In the genomic region with DNA sequence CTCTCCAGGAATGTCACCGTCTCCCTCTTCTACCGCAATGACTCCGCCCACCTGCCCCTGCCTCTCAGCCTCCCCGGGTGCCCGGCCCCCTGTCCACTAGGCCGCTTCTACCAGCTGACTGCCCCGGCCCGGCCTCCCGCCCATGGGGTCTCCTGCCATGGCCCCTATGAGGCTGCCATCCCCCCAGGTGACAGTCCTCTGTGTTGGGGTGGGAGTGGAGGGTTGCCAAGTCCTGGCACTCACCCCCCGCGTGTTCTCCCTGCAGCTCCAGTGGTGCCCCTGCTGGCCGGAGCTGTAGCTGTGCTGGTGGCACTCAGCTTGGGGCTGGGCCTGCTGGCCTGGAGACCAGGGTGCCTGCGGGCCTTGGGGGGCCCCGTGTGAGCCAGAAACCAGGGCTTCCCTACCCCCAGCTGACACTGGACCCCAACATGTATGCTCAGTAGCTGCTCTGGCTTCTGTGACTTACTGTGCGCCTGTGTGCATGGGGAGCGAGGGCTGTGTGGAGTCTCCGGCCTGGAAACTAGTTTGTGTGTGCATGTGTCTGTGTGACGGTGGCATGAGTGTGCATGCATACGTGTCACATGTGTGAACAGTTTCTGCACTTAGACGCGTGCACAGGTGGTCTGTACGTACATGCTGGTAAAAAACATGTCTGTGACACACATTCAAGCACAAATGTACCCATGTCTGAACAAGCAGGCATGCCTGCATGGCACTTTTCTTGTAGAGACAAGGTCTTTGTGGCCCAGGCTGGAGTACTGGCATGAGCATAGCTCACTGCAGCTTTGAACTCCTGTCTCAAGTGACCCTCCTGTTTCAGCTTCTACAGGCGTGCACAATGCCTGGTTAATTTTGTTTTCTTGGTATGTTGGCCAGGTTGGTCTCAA, we compare ENCODE assay signal across 9 cellular contexts. TPM values are rescaled to one million over a fixed set of nuclear protein-coding genes. Genes with fewer than 3 reads are reported as not detected.
DNase-seq lines count a peak whose midpoint lies in the region; ATAC-seq, FAIRE-seq and TF ChIP-seq lines count a peak whose summit lies in the region.
"Had no signal": no experiment of that assay in that cellular context is flagged by ENCODE, and none has a peak within 500 bp of the region (broad histone marks: within the 10 kb centered on the region; RNA-seq: fewer than 3 reads in every experiment).

No MANE protein-coding gene starts in this region.

- no peak overlapping the region for H3K27ac ChIP-seq in keratinocyte (ENCODE audit: control insufficient read depth, insufficient read depth, low read length)
- H3K27ac ChIP-seq: left ventricle myocardium inferior had no signal

- no peak overlapping the region for H2AFZ ChIP-seq in keratinocyte (ENCODE audit: control insufficient read depth, low read length)

- dilution Hi-C loops in keratinocyte (cut with MboI; ENCODE audit: extremely low pct_ligation_motif_present, low sequenced_read_pairs) = no loop called here

- H3K36me3 Mint-ChIP-seq in activated T-helper 1 cell treated with anti-CD3 and anti-CD28 coated beads, Interleukin-12 subunit alpha, Interleukin-12 subunit beta, Interleukin-2, Interleukin-4 antibody, amounts not matched to agents 30 ng/mL and 10 ng/mL and 1 ng/mL, durations not matched to agents 14 hours and 24 hours and 36 hours (ENCODE audit: low read depth) = peaks cover 10% of the 10 kb centered on the region

- peaks cover 22% of the 10 kb centered on the region for H3K36me3 ChIP-seq in H7 (replicated peaks; ENCODE audit: control insufficient read depth, insufficient read depth, low read length)
- H3K36me3 ChIP-seq in keratinocyte (ENCODE audit: control insufficient read depth in 2 of 2, extremely low read depth in 1 of 2, insufficient read depth in 2 of 2, low read length in 2 of 2) = peaks cover 21 to 32% of the 10 kb centered on the region in 2 experiments

- DNase-seq in Daoy (ENCODE audit: low read depth) (peak; percentile 68), H7 (peak; percentile 83), keratinocyte (ENCODE audit: low read depth, low spot score) (no peak)
- DNase-seq in activated T-helper 1 cell treated with anti-CD3 and anti-CD28 coated beads, Interleukin-12 subunit alpha, Interleukin-12 subunit beta, Interleukin-2, Interleukin-4 antibody, amounts not matched to agents 30 ng/mL and 10 ng/mL and 1 ng/mL, durations not matched to agents 14 hours and 24 hours and 36 hours (ENCODE audit: low spot score) = no peak
- DNase-seq in activated effector memory CD4-positive, alpha-beta T cell treated with Interleukin-2 at 50 U/mL for 16 hours = no peak
- DNase-seq: left ventricle myocardium inferior had no signal

- no peaks in the 10 kb centered on the region for H3K27me3 ChIP-seq in H7 (ENCODE audit: control insufficient read depth, insufficient read depth, low read length)
- no peaks in the 10 kb centered on the region for H3K27me3 ChIP-seq in keratinocyte (ENCODE audit: control insufficient read depth, extremely low read depth, insufficient read depth, low read length)

- H3K9me3 ChIP-seq in keratinocyte (ENCODE audit: control insufficient read depth, low read depth, low read length) = no peaks in the 10 kb centered on the region
- H3K9me3 ChIP-seq: left ventricle myocardium inferior had no signal

- no peaks in the 10 kb centered on the region for H3K9me3 Mint-ChIP-seq in activated T-helper 1 cell treated with anti-CD3 and anti-CD28 coated beads, Interleukin-12 subunit alpha, Interleukin-12 subunit beta, Interleukin-2, Interleukin-4 antibody, amounts not matched to agents 30 ng/mL and 10 ng/mL and 1 ng/mL, durations not matched to agents 14 hours and 24 hours and 36 hours

- peak in 2 of 3 experiments; percentile 48 to 50 for TF ChIP-seq CTCF in keratinocyte (optimal IDR thresholded peaks at IDR 0.05 in 1 of 3, IDR thresholded peaks at IDR 0.05 in 1 of 3, conservative IDR thresholded peaks at IDR 0.05 in 1 of 3; ENCODE audit: extremely low read depth in 1 of 3, insufficient read depth in 2 of 3, low read length in 3 of 3)

- H3K4me1 Mint-ChIP-seq in activated T-helper 1 cell treated with anti-CD3 and anti-CD28 coated beads, Interleukin-12 subunit alpha, Interleukin-12 subunit beta, Interleukin-2, Interleukin-4 antibody, amounts not matched to agents 30 ng/mL and 10 ng/mL and 1 ng/mL, durations not matched to agents 14 hours and 24 hours and 36 hours (ENCODE audit: low read depth) = no peaks in the 10 kb centered on the region

- intact Hi-C loops in activated T-helper 1 cell treated with anti-CD3 and anti-CD28 coated beads, Interleukin-12 subunit alpha, Interleukin-12 subunit beta, Interleukin-2, Interleukin-4 antibody, amounts not matched to agents 30 ng/mL and 10 ng/mL and 1 ng/mL, durations not matched to agents 14 hours and 24 hours and 36 hours (cut with micrococcal nuclease) = no loop called here

- ATAC-seq in HG03108 (IDR thresholded peaks at IDR 0.05; ENCODE audit: unreplicated experiment) (no peak), GM21528 (IDR thresholded peaks at IDR 0.05; ENCODE audit: low FRiP score, unreplicated experiment) (no peak)

- FAIRE-seq in keratinocyte (lab: Jason Lieb, UNC) = no peak

- H3K4me3 ChIP-seq in H7 (ENCODE audit: insufficient read depth, low read depth, low read length) (no peak overlapping the region), keratinocyte (ENCODE audit: control insufficient read depth in 2 of 3, extremely low read depth in 1 of 3, insufficient read depth in 2 of 3, low read depth in 1 of 3, low read length in 3 of 3) (no peak overlapping the region)
- H3K4me3 ChIP-seq: left ventricle myocardium inferior had no signal

- H3K27me3 Mint-ChIP-seq in activated T-helper 1 cell treated with anti-CD3 and anti-CD28 coated beads, Interleukin-12 subunit alpha, Interleukin-12 subunit beta, Interleukin-2, Interleukin-4 antibody, amounts not matched to agents 30 ng/mL and 10 ng/mL and 1 ng/mL, durations not matched to agents 14 hours and 24 hours and 36 hours (ENCODE audit: insufficient read depth) = no peaks in the 10 kb centered on the region

- no peak overlapping the region for H3K9ac ChIP-seq in keratinocyte (ENCODE audit: control insufficient read depth, extremely low read depth, insufficient read depth, low read length)

- no peak overlapping the region for H3K4me2 ChIP-seq in keratinocyte (ENCODE audit: control insufficient read depth, extremely low read depth, insufficient read depth, low read depth, low read length)

- no peak overlapping the region for H3K27ac Mint-ChIP-seq in activated T-helper 1 cell treated with anti-CD3 and anti-CD28 coated beads, Interleukin-12 subunit alpha, Interleukin-12 subunit beta, Interleukin-2, Interleukin-4 antibody, amounts not matched to agents 30 ng/mL and 10 ng/mL and 1 ng/mL, durations not matched to agents 14 hours and 24 hours and 36 hours

- H3K4me3 Mint-ChIP-seq in activated T-helper 1 cell treated with anti-CD3 and anti-CD28 coated beads, Interleukin-12 subunit alpha, Interleukin-12 subunit beta, Interleukin-2, Interleukin-4 antibody, amounts not matched to agents 30 ng/mL and 10 ng/mL and 1 ng/mL, durations not matched to agents 14 hours and 24 hours and 36 hours = no peak overlapping the region

- peaks cover 36% of the 10 kb centered on the region for H4K20me1 ChIP-seq in keratinocyte (ENCODE audit: control insufficient read depth, extremely low read depth, insufficient read depth, low read length)

- no peaks in the 10 kb centered on the region for H3K9me1 ChIP-seq in keratinocyte (ENCODE audit: control insufficient read depth, extremely low read depth, insufficient read depth, low read length)

- H3K4me1 ChIP-seq in keratinocyte (ENCODE audit: control insufficient read depth, extremely low read depth, insufficient read depth, low read length) = no peaks in the 10 kb centered on the region
- H3K4me1 ChIP-seq: left ventricle myocardium inferior had no signal

- TF ChIP-seq POLR2A in Raji (IDR thresholded peaks at IDR 0.05; ENCODE audit: insufficient read depth, low read depth, low read length) = peak; percentile 66

- peaks cover 21% of the 10 kb centered on the region for H3K79me2 ChIP-seq in keratinocyte (ENCODE audit: control insufficient read depth, insufficient read depth, low read length)

RNA-seq across cellular contexts. Expression of gene ACP4, which starts 4.8 kb away (rescaled TPM):
- not detected in 2 replicates for total RNA-seq in Daoy (2014; rRNA removed; shearing (Covaris generic))
- not detected in 2 replicates for total RNA-seq in H7 (2014; rRNA removed; shearing (Covaris generic))
- not detected in 3 replicates for polyA plus RNA-seq in keratinocyte
- not detected for polyA plus RNA-seq in keratinocyte (2011; ENCODE audit: low read depth)
- polyA plus RNA-seq in keratinocyte (2011; cell fraction: cytosol; rRNA removed) = not detected in 2 replicates
- polyA plus RNA-seq in keratinocyte (2011; cell fraction: nucleus; rRNA removed) = not detected in 2 replicates
- not detected in 2 replicates for polyA plus RNA-seq in keratinocyte (2012; ENCODE audit: low replicate concordance)
- polyA minus RNA-seq in keratinocyte = not detected in 3 replicates
- polyA minus RNA-seq in keratinocyte (2011; cell fraction: cytosol; rRNA and poly(A)+ RNA removed) = not detected
- polyA minus RNA-seq in keratinocyte (2011; cell fraction: nucleus; rRNA and poly(A)+ RNA removed) = not detected in 2 replicates
- total RNA-seq in activated T-helper 1 cell treated with anti-CD3 and anti-CD28 coated beads, Interleukin-12 subunit alpha, Interleukin-12 subunit beta, Interleukin-2, Interleukin-4 antibody, amounts not matched to agents 30 ng/mL and 10 ng/mL and 1 ng/mL, durations not matched to agents 14 hours and 24 hours and 36 hours = not detected in 2 replicates
- total RNA-seq: left ventricle myocardium inferior had no signal

RNA-seq across cellular contexts. Expression of gene GPR32, which starts 24.8 kb away (rescaled TPM):
- not detected in 2 replicates for total RNA-seq in Daoy (2014; rRNA removed; shearing (Covaris generic))
- total RNA-seq in H7 (2014; rRNA removed; shearing (Covaris generic)) = not detected in 2 replicates
- polyA plus RNA-seq in keratinocyte = not detected in 3 replicates
- polyA plus RNA-seq in keratinocyte (2011; ENCODE audit: low read depth) = not detected
- not detected in 2 replicates for polyA plus RNA-seq in keratinocyte (2011; cell fraction: cytosol; rRNA removed)
- not detected in 2 replicates for polyA plus RNA-seq in keratinocyte (2011; cell fraction: nucleus; rRNA removed)
- polyA plus RNA-seq in keratinocyte (2012; ENCODE audit: low replicate concordance) = not detected in 2 replicates
- polyA minus RNA-seq in keratinocyte = not detected in 3 replicates
- not detected for polyA minus RNA-seq in keratinocyte (2011; cell fraction: cytosol; rRNA and poly(A)+ RNA removed)
- polyA minus RNA-seq in keratinocyte (2011; cell fraction: nucleus; rRNA and poly(A)+ RNA removed) = not detected in 2 replicates
- not detected in 2 replicates for total RNA-seq in activated T-helper 1 cell treated with anti-CD3 and anti-CD28 coated beads, Interleukin-12 subunit alpha, Interleukin-12 subunit beta, Interleukin-2, Interleukin-4 antibody, amounts not matched to agents 30 ng/mL and 10 ng/mL and 1 ng/mL, durations not matched to agents 14 hours and 24 hours and 36 hours
- total RNA-seq: left ventricle myocardium inferior had no signal

RNA-seq across cellular contexts. Expression of gene KLK1, which starts 28.6 kb away (rescaled TPM):
- not detected in 2 replicates for total RNA-seq in Daoy (2014; rRNA removed; shearing (Covaris generic))
- not detected in 2 replicates for total RNA-seq in H7 (2014; rRNA removed; shearing (Covaris generic))
- 0.10 to 0.39 TPM (median 0.31 TPM) in 3 replicates for polyA plus RNA-seq in keratinocyte
- polyA plus RNA-seq in keratinocyte (2011; ENCODE audit: low read depth) = 5.6 TPM
- polyA plus RNA-seq in keratinocyte (2011; cell fraction: cytosol; rRNA removed) = 0.09 and 0.18 TPM in 2 replicates
- 0.37 and 0.61 TPM in 2 replicates for polyA plus RNA-seq in keratinocyte (2011; cell fraction: nucleus; rRNA removed)
- polyA plus RNA-seq in keratinocyte (2012; ENCODE audit: low replicate concordance) = 0.25 and 11.3 TPM in 2 replicates
- 0.48 to 0.66 TPM in 2 of 3 replicates, not detected in the other for polyA minus RNA-seq in keratinocyte
- not detected for polyA minus RNA-seq in keratinocyte (2011; cell fraction: cytosol; rRNA and poly(A)+ RNA removed)
- polyA minus RNA-seq in keratinocyte (2011; cell fraction: nucleus; rRNA and poly(A)+ RNA removed) = not detected in 2 replicates
- total RNA-seq in activated T-helper 1 cell treated with anti-CD3 and anti-CD28 coated beads, Interleukin-12 subunit alpha, Interleukin-12 subunit beta, Interleukin-2, Interleukin-4 antibody, amounts not matched to agents 30 ng/mL and 10 ng/mL and 1 ng/mL, durations not matched to agents 14 hours and 24 hours and 36 hours = 2.5 and 3.4 TPM in 2 replicates

RNA-seq across cellular contexts. Expression of gene KLK15, which starts 38.4 kb away (rescaled TPM):
- total RNA-seq in Daoy (2014; rRNA removed; shearing (Covaris generic)) = 1.0 TPM in 1 of 2 replicates, not detected in the other
- not detected in 2 replicates for total RNA-seq in H7 (2014; rRNA removed; shearing (Covaris generic))
- polyA plus RNA-seq in keratinocyte = not detected in 3 replicates
- polyA plus RNA-seq in keratinocyte (2011; ENCODE audit: low read depth) = not detected
- not detected in 2 replicates for polyA plus RNA-seq in keratinocyte (2011; cell fraction: cytosol; rRNA removed)
- not detected in 2 replicates for polyA plus RNA-seq in keratinocyte (2011; cell fraction: nucleus; rRNA removed)
- polyA plus RNA-seq in keratinocyte (2012; ENCODE audit: low replicate concordance) = not detected in 2 replicates
- not detected in 3 replicates for polyA minus RNA-seq in keratinocyte
- not detected for polyA minus RNA-seq in keratinocyte (2011; cell fraction: cytosol; rRNA and poly(A)+ RNA removed)
- not detected in 2 replicates for polyA minus RNA-seq in keratinocyte (2011; cell fraction: nucleus; rRNA and poly(A)+ RNA removed)
- not detected in 2 replicates for total RNA-seq in activated T-helper 1 cell treated with anti-CD3 and anti-CD28 coated beads, Interleukin-12 subunit alpha, Interleukin-12 subunit beta, Interleukin-2, Interleukin-4 antibody, amounts not matched to agents 30 ng/mL and 10 ng/mL and 1 ng/mL, durations not matched to agents 14 hours and 24 hours and 36 hours
- total RNA-seq: left ventricle myocardium inferior had no signal

RNA-seq across cellular contexts. Expression of gene KLK3, which starts 59.7 kb away (rescaled TPM):
- total RNA-seq in Daoy (2014; rRNA removed; shearing (Covaris generic)) = not detected in 2 replicates
- total RNA-seq in H7 (2014; rRNA removed; shearing (Covaris generic)) = not detected in 2 replicates
- polyA plus RNA-seq in keratinocyte = not detected in 3 replicates
- not detected for polyA plus RNA-seq in keratinocyte (2011; ENCODE audit: low read depth)
- not detected in 2 replicates for polyA plus RNA-seq in keratinocyte (2011; cell fraction: cytosol; rRNA removed)
- polyA plus RNA-seq in keratinocyte (2011; cell fraction: nucleus; rRNA removed) = not detected in 2 replicates
- polyA plus RNA-seq in keratinocyte (2012; ENCODE audit: low replicate concordance) = not detected in 2 replicates
- polyA minus RNA-seq in keratinocyte = not detected in 3 replicates
- not detected for polyA minus RNA-seq in keratinocyte (2011; cell fraction: cytosol; rRNA and poly(A)+ RNA removed)
- not detected in 2 replicates for polyA minus RNA-seq in keratinocyte (2011; cell fraction: nucleus; rRNA and poly(A)+ RNA removed)
- not detected in 2 replicates for total RNA-seq in activated T-helper 1 cell treated with anti-CD3 and anti-CD28 coated beads, Interleukin-12 subunit alpha, Interleukin-12 subunit beta, Interleukin-2, Interleukin-4 antibody, amounts not matched to agents 30 ng/mL and 10 ng/mL and 1 ng/mL, durations not matched to agents 14 hours and 24 hours and 36 hours
- total RNA-seq: left ventricle myocardium inferior had no signal

Comparison
In these comparisons a context has a peak if more than half of its experiments do, and no peak if none do; other contexts are left out.
1. DNase-seq: peak in Daoy (single experiment) and H7 (single experiment); none in keratinocyte (single experiment), activated T-helper 1 cell treated with anti-CD3 and anti-CD28 coated beads, Interleukin-12 subunit alpha, Interleukin-12 subunit beta, Interleukin-2, Interleukin-4 antibody, amounts not matched to agents 30 ng/mL and 10 ng/mL and 1 ng/mL, durations not matched to agents 14 hours and 24 hours and 36 hours (single experiment) and activated effector memory CD4-positive, alpha-beta T cell treated with Interleukin-2 at 50 U/mL for 16 hours (single experiment).